Comparison of ENCODE assay signal across 1 cellular context in genomic region chr1:2594001-2594640, GRCh38.
TF ChIP-seq lines count a peak whose summit lies in the region.

No MANE protein-coding gene starts in this region.

TF ChIP-seq in endothelial cell of umbilical vein, 7 proteins besides CTCF, POLR2A, EP300 and RAD21:
- TF ChIP-seq FOS (IDR thresholded peaks at IDR 0.05; ENCODE audit: borderline replicate concordance, insufficient read depth, low read length) (no peak), MAX (IDR thresholded peaks at IDR 0.05; ENCODE audit: insufficient read depth, insufficient read length) (no peak), GATA2 (IDR thresholded peaks at IDR 0.05; ENCODE audit: insufficient read depth, insufficient read length, low read depth, low read length) (no peak), MYC (IDR thresholded peaks at IDR 0.05; ENCODE audit: low read depth, low read length) (no peak), POLR2AphosphoS5 (IDR thresholded peaks at IDR 0.05; ENCODE audit: insufficient read depth, low read depth, low read length) (no peak), JUN (IDR thresholded peaks at IDR 0.05; ENCODE audit: borderline replicate concordance, insufficient read depth, insufficient read length, low read depth) (no peak)
TF ChIP-seq in endothelial cell of umbilical vein: peak in this region for 0.
